Comparison of ENCODE assay signal across 26 cellular contexts in the genomic region with DNA sequence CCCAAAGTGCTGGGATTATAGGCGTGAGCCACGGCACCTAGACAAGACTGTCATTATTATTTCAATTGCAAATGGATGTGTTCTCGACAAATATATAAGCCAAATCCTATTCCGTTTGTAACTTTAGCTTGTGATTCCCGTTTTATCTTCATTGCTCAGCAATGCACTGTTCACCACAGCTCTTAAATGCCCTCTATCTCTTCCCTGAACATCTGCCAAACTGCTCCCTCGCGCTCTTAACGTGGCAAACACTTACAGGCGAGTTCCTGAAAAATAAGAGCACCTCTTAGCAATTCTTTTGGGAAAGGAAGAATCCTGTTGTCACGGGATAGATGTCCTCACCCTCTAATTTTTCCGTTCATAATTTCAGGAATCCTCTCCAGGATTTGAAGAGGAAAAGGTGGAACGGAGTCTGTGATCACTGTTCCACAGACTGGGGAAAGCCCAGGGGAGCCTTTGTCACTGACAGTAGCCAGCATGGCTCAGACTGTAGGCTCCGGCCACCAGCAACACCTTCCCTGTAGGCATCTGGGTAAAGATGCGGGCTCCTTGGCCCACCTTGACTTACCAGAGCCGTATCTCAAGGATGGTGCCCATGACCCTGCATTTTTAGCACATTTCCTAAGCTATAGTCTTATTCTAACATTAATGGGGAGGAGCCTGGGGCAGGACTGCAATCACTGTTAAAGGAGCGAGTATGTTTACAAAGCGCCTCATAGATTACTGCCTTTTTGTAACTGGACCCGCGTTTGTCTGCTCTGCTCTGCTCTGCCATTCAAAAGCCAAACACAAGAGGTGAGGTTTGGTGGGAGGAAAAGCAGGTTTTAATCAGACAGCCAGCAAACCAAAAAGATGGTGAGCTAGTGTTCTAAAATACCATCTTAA. TPM values are rescaled to one million over a fixed set of nuclear protein-coding genes. Genes with fewer than 3 reads are reported as not detected.
DNase-seq lines count a peak whose midpoint lies in the region; ATAC-seq, FAIRE-seq and TF ChIP-seq lines count a peak whose summit lies in the region.
"Had no signal": no experiment of that assay in that cellular context is flagged by ENCODE, and none has a peak within 500 bp of the region (broad histone marks: within the 10 kb centered on the region; RNA-seq: fewer than 3 reads in every experiment).

No MANE protein-coding gene starts in this region.

- H3K79me2 ChIP-seq in GM23338 (replicated peaks; ENCODE audit: insufficient read depth), result no peaks in the 10 kb centered on the region
- H3K79me2 ChIP-seq in K562 (ENCODE audit: control insufficient read depth, insufficient read depth, low read length), result no peaks in the 10 kb centered on the region

- no peak overlapping the region for H3K4me2 ChIP-seq in GM23338
- H3K4me2 ChIP-seq in K562 (ENCODE audit: insufficient read depth, low read length), result peak overlapping the region; percentile 43
- H3K4me2 ChIP-seq: PC-9 had no signal

- H3K9me3 ChIP-seq in K562 (replicated peaks; ENCODE audit: control insufficient read depth, insufficient read depth, low read depth, low read length) (no peaks in the 10 kb centered on the region), vagina (no peaks in the 10 kb centered on the region)
- H3K9me3 ChIP-seq: thyroid gland had no signal

- TF ChIP-seq CTCF in GM23338 (conservative IDR thresholded peaks at IDR 0.05; ENCODE audit: low read depth in 2 of 2) (no peak), K562 (IDR thresholded peaks at IDR 0.05 in 2 of 3, conservative IDR thresholded peaks at IDR 0.05 in 1 of 3; ENCODE audit: insufficient read depth in 2 of 3, low read depth in 1 of 3, low read length in 3 of 3) (no peak), vagina (IDR thresholded peaks at IDR 0.05) (no peak)

- no peak for TF ChIP-seq POLR2A in K562 (conservative IDR thresholded peaks at IDR 0.05)
- TF ChIP-seq POLR2A in vagina (IDR thresholded peaks at IDR 0.05), result no peak

- FAIRE-seq in K562 (lab: Jason Lieb, UNC), result no peak
- FAIRE-seq: astrocyte, colon had no signal

- H3K27me3 Mint-ChIP-seq in GM23338 (ENCODE audit: insufficient read depth, low read depth, poor library complexity), result peaks cover 5% of the 10 kb centered on the region

- 10% methylated on average over 19 of the region's 19 CpGs for WGBS in K562 (ENCODE audit: insufficient coverage, low coverage, missing lambda C conversion rate)

- H2AFZ ChIP-seq in GM23338, result peak overlapping the region; percentile 90; the same call in 1 of the 2 replicates
- H2AFZ ChIP-seq in K562 (ENCODE audit: low read depth, low read length), result peak overlapping the region; percentile 66
- H2AFZ ChIP-seq: PC-9 had no signal

- in situ Hi-C loops in K562 (cut with MboI), result no loop called here

- H3K27ac ChIP-seq in GM23338 (ENCODE audit: low read depth), result no peak overlapping the region
- no peak overlapping the region for H3K27ac ChIP-seq in K562 (ENCODE audit: extremely low read depth, low read depth, low read length)
- no peak overlapping the region for H3K27ac ChIP-seq in vagina
- H3K27ac ChIP-seq: 22Rv1, foreskin keratinocyte, PC-9, SK-N-MC, thyroid gland had no signal

- ATAC-seq in GM23338, result no peak
- peak; percentile 55 for ATAC-seq in K562
- no peak for ATAC-seq in HG02571 (IDR thresholded peaks at IDR 0.05; ENCODE audit: unreplicated experiment)
- ATAC-seq: foreskin keratinocyte; stimulated activated effector memory CD8-positive, alpha-beta T cell treated with anti-CD3 and anti-CD28 coated beads, Interleukin-12 subunit alpha, Interleukin-12 subunit beta, amount 100 ng/mL, for 72 hours had no signal

- no peaks in the 10 kb centered on the region for H3K4me1 ChIP-seq in GM23338 (ENCODE audit: insufficient read depth)
- H3K4me1 ChIP-seq in K562 (replicated peaks in 1 of 2; ENCODE audit: control insufficient read depth in 2 of 2, insufficient read depth in 2 of 2, low read length in 2 of 2), result peaks cover 0 to 10% of the 10 kb centered on the region in 2 experiments; a peak in 3 of 5 replicates
- H3K4me1 ChIP-seq in vagina, result no peaks in the 10 kb centered on the region
- H3K4me1 ChIP-seq: foreskin keratinocyte, thyroid gland had no signal

- intact Hi-C loops in K562 (cut with micrococcal nuclease) (no loop called here), vagina (cut with DNase I) (no loop called here)

- TF ChIP-seq RAD21 in K562 (CRISPR knock-in tag; conservative IDR thresholded peaks at IDR 0.05 in 1 of 2, IDR thresholded peaks at IDR 0.05 in 1 of 2), result no peak

- no peak overlapping the region for H3K4me3 ChIP-seq in GM23338
- H3K4me3 ChIP-seq in K562, result no peak overlapping the region
- no peak overlapping the region for H3K4me3 ChIP-seq in vagina
- H3K4me3 ChIP-seq: PC-9, SK-N-MC, thyroid gland had no signal

- no peak overlapping the region for H3K27ac Mint-ChIP-seq in GM23338
- H3K27ac Mint-ChIP-seq: B cell; mesothelial cell of epicardium; stimulated activated effector memory CD8-positive, alpha-beta T cell treated with anti-CD3 and anti-CD28 coated beads, Interleukin-12 subunit alpha, Interleukin-12 subunit beta, amount 100 ng/mL, for 72 hours had no signal

- no peak overlapping the region for H3K9ac ChIP-seq in K562 (ENCODE audit: insufficient read depth in 1 of 2, low read depth in 2 of 2, low read length in 2 of 2)

- H3K4me1 Mint-ChIP-seq in GM23338, result no peaks in the 10 kb centered on the region
- H3K4me1 Mint-ChIP-seq: B cell, mesothelial cell of epicardium had no signal

- H3K4me3 Mint-ChIP-seq in GM23338, result no peak overlapping the region
- H3K4me3 Mint-ChIP-seq: B cell; mesothelial cell of epicardium; stimulated activated effector memory CD8-positive, alpha-beta T cell treated with anti-CD3 and anti-CD28 coated beads, Interleukin-12 subunit alpha, Interleukin-12 subunit beta, amount 100 ng/mL, for 72 hours had no signal

- POLR2A ChIA-PET in K562 (lab: Yijun Ruan, JAX), result interaction anchor here (0.6 to 1.2 kb wide), 2 partner anchors 14 to 19 kb away, joined by 3 to 4 read pairs; no protein-coding TSS in a partner anchor

- H3K9me1 ChIP-seq in K562 (ENCODE audit: control insufficient read depth, insufficient read depth, low read length), result no peaks in the 10 kb centered on the region

- no peaks in the 10 kb centered on the region for H3F3A ChIP-seq in GM23338 (replicated peaks; ENCODE audit: low read depth)

- H3K36me3 ChIP-seq in GM23338 (ENCODE audit: insufficient read depth) (no peaks in the 10 kb centered on the region), K562 (ENCODE audit: control insufficient read depth, insufficient read depth, low read length) (no peaks in the 10 kb centered on the region), vagina (no peaks in the 10 kb centered on the region)
- H3K36me3 ChIP-seq: thyroid gland had no signal

- no TSS peak for BruUV-seq in K562 (replicated peaks; lab: Mats Ljungman, UMichigan)

- no peaks in the 10 kb centered on the region for H3K9me2 ChIP-seq in GM23338 (ENCODE audit: insufficient read depth)

- no peaks in the 10 kb centered on the region for H3K27me3 ChIP-seq in GM23338 (ENCODE audit: insufficient read depth)
- H3K27me3 ChIP-seq in K562 (ENCODE audit: control insufficient read depth in 2 of 2, insufficient read depth in 2 of 2, low read length in 2 of 2), result no peaks in the 10 kb centered on the region
- H3K27me3 ChIP-seq in vagina, result no peaks in the 10 kb centered on the region
- H3K27me3 ChIP-seq: thyroid gland had no signal

- H3K9me3 Mint-ChIP-seq in GM23338, result no peaks in the 10 kb centered on the region; the same call in 2 of the 3 replicates
- H3K9me3 Mint-ChIP-seq: stimulated activated effector memory CD8-positive, alpha-beta T cell treated with anti-CD3 and anti-CD28 coated beads, Interleukin-12 subunit alpha, Interleukin-12 subunit beta, amount 100 ng/mL, for 72 hours had no signal

- TF ChIP-seq EP300 in K562 (IDR thresholded peaks at IDR 0.05; ENCODE audit: low read length), result no peak

- DNase-seq in DMS 273 (lab: John Stamatoyannopoulos, UW; ENCODE audit: unreplicated experiment), result peak; percentile 29
- DNase-seq in DMS 273 treated with DMSO at 0.1 percent for 48 hours (lab: John Stamatoyannopoulos, UW), result no peak
- no peak for DNase-seq in GM23338 (ENCODE audit: low spot score)
- DNase-seq in NCI-H748 (lab: John Stamatoyannopoulos, UW; ENCODE audit: unreplicated experiment), result peak; percentile 62
- no peak for DNase-seq in K562 (ENCODE audit: extremely low read depth in 1 of 4, low spot score in 3 of 4)
- no peak for DNase-seq in RPMI8226
- no peak for DNase-seq in vagina (ENCODE audit: extremely low spot score in 2 of 2)
- DNase-seq: activated CD4-positive, alpha-beta T cell treated with anti-CD3 and anti-CD28 coated beads for 48 hours; Calu3; foreskin keratinocyte; GDM1; HCEC 1CT; KG1; NCI-H1105; NCI-H446 treated with DMSO at 0.1 percent for 48 hours; PC-9; stimulated activated CD4-positive, alpha-beta T cell treated with anti-CD3 and anti-CD28 coated beads, Interleukin-12 subunit alpha, Interleukin-12 subunit beta, amount 100 ng/mL, for 4 hours; thyroid gland had no signal

- H3K36me3 Mint-ChIP-seq in GM23338 (ENCODE audit: low read depth), result no peaks in the 10 kb centered on the region
- H3K36me3 Mint-ChIP-seq: mesothelial cell of epicardium; stimulated activated effector memory CD8-positive, alpha-beta T cell treated with anti-CD3 and anti-CD28 coated beads, Interleukin-12 subunit alpha, Interleukin-12 subunit beta, amount 100 ng/mL, for 72 hours had no signal

- CTCF ChIA-PET in K562 (lab: Yijun Ruan, JAX; ENCODE audit: low intra/inter-chr PET ratio), result no interaction called here

- H4K20me1 ChIP-seq in GM23338 (replicated peaks; ENCODE audit: insufficient read depth) (no peaks in the 10 kb centered on the region), K562 (replicated peaks; ENCODE audit: control insufficient read depth, insufficient read depth, low read length) (no peaks in the 10 kb centered on the region)

RNA-seq across cellular contexts. Expression of gene GNPDA1, which starts 20.2 kb away (rescaled TPM):
- total RNA-seq in GM23338 (2014; rRNA removed; shearing (Covaris generic)), result 117 and 149 TPM in 2 replicates
- 47.0 and 47.6 TPM in 2 replicates for polyA plus RNA-seq in GM23338 (2016; fragmentation: Nextera tagmentation; extraction: Ambion mirVana)
- total RNA-seq in K562 (2011; cell fraction: chromatin; rRNA removed; ENCODE audit: low replicate concordance), result 19.7 and 24.1 TPM in 2 replicates
- total RNA-seq in K562 (2011; cell fraction: nucleolus; rRNA removed), result 17.4 and 22.8 TPM in 2 replicates
- total RNA-seq in K562 (2011; cell fraction: nucleoplasm; rRNA removed), result 17.6 and 18.1 TPM in 2 replicates
- 26.4 and 35.6 TPM in 2 replicates for total RNA-seq in K562 (2014; rRNA removed)
- 50.2 and 52.2 TPM in 2 replicates for total RNA-seq in K562 (2014; rRNA removed; fragmentation: Illumina TruSeq; extraction: Trizol)
- 52.2 and 55.2 TPM in 2 replicates for total RNA-seq in K562 (2015; rRNA removed; fragmentation: Illumina TruSeq; extraction: Trizol)
- 36.6 and 40.2 TPM in 2 replicates for total RNA-seq in K562 (2021)
- 11.6 and 14.1 TPM in 2 replicates for polyA plus RNA-seq in K562 (2011; rRNA removed)
- 15.5 and 20.6 TPM in 2 replicates for polyA plus RNA-seq in K562 (2011; cell fraction: cytosol; rRNA removed)
- 20.8 and 22.1 TPM in 2 replicates for polyA plus RNA-seq in K562 (2011; cell fraction: nucleus; rRNA removed)
- 42.3 and 44.7 TPM in 2 replicates for polyA plus RNA-seq in K562 (2012)
- 46.2 and 64.1 TPM in 2 replicates for polyA plus RNA-seq in K562 (2014; fragmentation: Illumina TruSeq; extraction: Trizol)
- polyA plus RNA-seq in K562 (2014; fragmentation: Nextera tagmentation; extraction: Ambion mirVana), result 100 to 1,000 TPM; 119 to 145 TPM
- polyA plus RNA-seq in K562 (2014; rRNA removed), result 33.7 and 34.6 TPM in 2 replicates
- polyA minus RNA-seq in K562 (2011; rRNA and poly(A)+ RNA removed), result 12.1 and 17.0 TPM in 2 replicates
- polyA minus RNA-seq in K562 (2011; cell fraction: cytosol; rRNA and poly(A)+ RNA removed), result 13.9 and 18.3 TPM in 2 replicates
- 11.1 and 11.6 TPM in 2 replicates for polyA minus RNA-seq in K562 (2011; cell fraction: nucleus; rRNA and poly(A)+ RNA removed)
- 25.3 TPM for total RNA-seq in vagina

Comparison
In these comparisons a context has a peak if more than half of its experiments do, and no peak if none do; other contexts are left out.
1. DNase-seq: peak in DMS 273 (single experiment) and NCI-H748 (single experiment); none in DMS 273 treated with DMSO at 0.1 percent for 48 hours (single experiment), GM23338 (single experiment), K562 (0 of 4), RPMI8226 (single experiment) and vagina (0 of 2).